ENCODE assay signal across 29 cellular contexts in the genomic region with DNA sequence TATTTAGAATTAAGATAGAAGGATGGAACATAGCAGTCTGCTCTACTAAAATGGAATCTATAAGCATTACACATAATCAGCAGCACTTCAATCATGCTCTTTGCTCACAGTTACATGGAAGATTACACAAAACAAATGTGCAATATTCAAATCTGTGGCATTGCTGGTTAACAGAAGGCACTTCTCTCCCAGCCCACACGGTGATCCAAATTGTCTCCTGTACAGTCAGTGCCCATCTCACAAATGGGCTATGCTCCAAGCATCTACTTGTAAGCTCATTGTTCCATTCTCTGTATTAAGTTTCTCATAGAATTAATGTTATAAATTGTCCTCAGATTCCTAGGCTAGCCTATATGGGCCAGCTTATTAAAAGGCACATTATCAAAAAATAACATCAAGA.
"Had no signal": no experiment of that assay in that cellular context is flagged by ENCODE, and none has a peak within 500 bp of the region (broad histone marks: within the 10 kb centered on the region; RNA-seq: fewer than 3 reads in every experiment).

No MANE protein-coding gene starts in this region.

- H3K27me3 Mint-ChIP-seq: activated naive CD8-positive, alpha-beta T cell treated with anti-CD3 and anti-CD28 coated beads, Interleukin-2, amount 50 U/mL, for 24 hours; activated T-cell treated with anti-CD3 and anti-CD28 coated beads, Interleukin-2, amount 50 U/mL, for 24 hours had no signal

- H3K4me1 Mint-ChIP-seq: activated naive CD8-positive, alpha-beta T cell treated with anti-CD3 and anti-CD28 coated beads, Interleukin-2, amount 50 U/mL, for 24 hours; T-helper 17 cell had no signal

- H3K9me3 ChIP-seq: MG63 had no signal

- H3K36me3 ChIP-seq: brain microvascular endothelial cell, cardiac muscle cell, MG63 had no signal

- H3K4me3 Mint-ChIP-seq: activated CD8-positive, alpha-beta T cell treated with anti-CD3 and anti-CD28 coated beads, Interleukin-2, amount 10 ng/mL, durations not matched to agents 7 days and 5 days; activated naive CD8-positive, alpha-beta T cell treated with anti-CD3 and anti-CD28 coated beads, Interleukin-2, amount 50 U/mL, for 24 hours; activated T-cell treated with anti-CD3 and anti-CD28 coated beads, Interleukin-2, amount 50 U/mL, for 24 hours; activated T-helper 1 cell treated with anti-CD3 and anti-CD28 coated beads, Interleukin-12 subunit alpha, Interleukin-12 subunit beta, Interleukin-2, Interleukin-4 antibody, amounts not matched to agents 30 ng/mL and 10 ng/mL and 1 ng/mL, durations not matched to agents 14 hours and 24 hours and 36 hours; T-helper 17 cell; WTC11 had no signal

- H3K4me3 ChIP-seq: cardiac muscle cell, coronary artery, MG63 had no signal

- H3K36me3 Mint-ChIP-seq: activated naive CD4-positive, alpha-beta T cell treated with anti-CD3 and anti-CD28 coated beads, Interleukin-2, amount 50 U/mL, for 72 hours; WTC11 had no signal

- DNase-seq: activated CD4-positive, alpha-beta T cell treated with anti-CD3 and anti-CD28 coated beads for 48 hours; activated CD4-positive, alpha-beta T cell treated with anti-CD3 and anti-CD28 coated beads, Interleukin-2, amount 50 U/mL, for 4 hours; activated CD4-positive, CD25-positive, alpha-beta regulatory T cell treated with anti-CD3 and anti-CD28 coated beads, Interleukin-2, amount 50 U/mL, for 72 hours; activated CD8-positive, alpha-beta memory T cell treated with anti-CD3 and anti-CD28 coated beads, Interleukin-2, amount 50 U/mL, for 48 hours; activated CD8-positive, alpha-beta T cell treated with anti-CD3 and anti-CD28 coated beads, Interleukin-2, amount 10 ng/mL, durations not matched to agents 7 days and 5 days; activated effector memory CD4-positive, alpha-beta T cell treated with Interleukin-2 at 50 U/mL for 16 hours; activated naive CD4-positive, alpha-beta T cell; activated naive CD8-positive, alpha-beta T cell treated with anti-CD3 and anti-CD28 coated beads, Interleukin-2, amount 50 U/mL, for 24 hours; activated T-cell treated with anti-CD3 and anti-CD28 coated beads, Interleukin-2, amount 50 U/mL, for 24 hours; brain microvascular endothelial cell; MG63; NCI-H1105; NCI-H1436; NCI-H1694 treated with DMSO at 0.1 percent for 48 hours; NCI-H2029 treated with DMSO at 0.1 percent for 48 hours; NCI-H446 treated with DMSO at 0.1 percent for 48 hours; NCI-H524 treated with DMSO at 0.1 percent for 48 hours; NCI-H82; PC-3; SHP77; T-helper 17 cell; T-helper 9 cell had no signal

- H3K27ac Mint-ChIP-seq: activated CD8-positive, alpha-beta T cell treated with anti-CD3 and anti-CD28 coated beads, Interleukin-2, amount 10 ng/mL, durations not matched to agents 7 days and 5 days; activated naive CD4-positive, alpha-beta T cell treated with anti-CD3 and anti-CD28 coated beads, Interleukin-2, amount 50 U/mL, for 72 hours; activated naive CD8-positive, alpha-beta T cell treated with anti-CD3 and anti-CD28 coated beads, Interleukin-2, amount 50 U/mL, for 24 hours; activated T-cell treated with anti-CD3 and anti-CD28 coated beads, Interleukin-2, amount 50 U/mL, for 24 hours; activated T-helper 1 cell treated with anti-CD3 and anti-CD28 coated beads, Interleukin-12 subunit alpha, Interleukin-12 subunit beta, Interleukin-2, Interleukin-4 antibody, amounts not matched to agents 30 ng/mL and 10 ng/mL and 1 ng/mL, durations not matched to agents 14 hours and 24 hours and 36 hours; T-helper 17 cell; WTC11 had no signal

- H3K27ac ChIP-seq: brain microvascular endothelial cell, cardiac muscle cell, coronary artery had no signal

- H3K9me3 Mint-ChIP-seq: activated T-helper 1 cell treated with anti-CD3 and anti-CD28 coated beads, Interleukin-12 subunit alpha, Interleukin-12 subunit beta, Interleukin-2, Interleukin-4 antibody, amounts not matched to agents 30 ng/mL and 10 ng/mL and 1 ng/mL, durations not matched to agents 14 hours and 24 hours and 36 hours had no signal

- H3K27me3 ChIP-seq: brain microvascular endothelial cell, cardiac muscle cell, MG63 had no signal

- FAIRE-seq: astrocyte, RCC 7860 had no signal

- ATAC-seq: activated CD8-positive, alpha-beta T cell treated with anti-CD3 and anti-CD28 coated beads, Interleukin-2, amount 10 ng/mL, durations not matched to agents 7 days and 5 days; activated naive CD4-positive, alpha-beta T cell treated with anti-CD3 and anti-CD28 coated beads, Interleukin-2, amount 50 U/mL, for 72 hours; activated naive CD8-positive, alpha-beta T cell treated with anti-CD3 and anti-CD28 coated beads, Interleukin-2, amount 50 U/mL, for 24 hours; PC-3; T-helper 17 cell; WTC11 had no signal
